1 cellular context compared by ENCODE assay signal in genomic region chr1:71049951-71050598, GRCh38.
A peak's percentile ranks its signal among the peaks of the same experiment; 100 is the strongest.
TF ChIP-seq lines count a peak whose summit lies in the region.

No MANE protein-coding gene starts in this region.

TF ChIP-seq in K562, 482 proteins besides CTCF, POLR2A, EP300 and RAD21 (continued from another document):
- peak; percentile 94 for TF ChIP-seq DEAF1 (CRISPR knock-in tag; IDR thresholded peaks at IDR 0.05)
- 0 out of 3 replicates have a peak, but pooled peaks of 1 of the 2 experiments have one; percentile 15 for TF ChIP-seq CBX3 (IDR thresholded peaks at IDR 0.05; ENCODE audit: borderline replicate concordance in 1 of 2, low read length in 2 of 2)
- TF ChIP-seq RBFOX2 (IDR thresholded peaks at IDR 0.05; ENCODE audit: low read depth, low read length) = no peak
